16 cellular contexts compared by ENCODE assay signal in the genomic region with DNA sequence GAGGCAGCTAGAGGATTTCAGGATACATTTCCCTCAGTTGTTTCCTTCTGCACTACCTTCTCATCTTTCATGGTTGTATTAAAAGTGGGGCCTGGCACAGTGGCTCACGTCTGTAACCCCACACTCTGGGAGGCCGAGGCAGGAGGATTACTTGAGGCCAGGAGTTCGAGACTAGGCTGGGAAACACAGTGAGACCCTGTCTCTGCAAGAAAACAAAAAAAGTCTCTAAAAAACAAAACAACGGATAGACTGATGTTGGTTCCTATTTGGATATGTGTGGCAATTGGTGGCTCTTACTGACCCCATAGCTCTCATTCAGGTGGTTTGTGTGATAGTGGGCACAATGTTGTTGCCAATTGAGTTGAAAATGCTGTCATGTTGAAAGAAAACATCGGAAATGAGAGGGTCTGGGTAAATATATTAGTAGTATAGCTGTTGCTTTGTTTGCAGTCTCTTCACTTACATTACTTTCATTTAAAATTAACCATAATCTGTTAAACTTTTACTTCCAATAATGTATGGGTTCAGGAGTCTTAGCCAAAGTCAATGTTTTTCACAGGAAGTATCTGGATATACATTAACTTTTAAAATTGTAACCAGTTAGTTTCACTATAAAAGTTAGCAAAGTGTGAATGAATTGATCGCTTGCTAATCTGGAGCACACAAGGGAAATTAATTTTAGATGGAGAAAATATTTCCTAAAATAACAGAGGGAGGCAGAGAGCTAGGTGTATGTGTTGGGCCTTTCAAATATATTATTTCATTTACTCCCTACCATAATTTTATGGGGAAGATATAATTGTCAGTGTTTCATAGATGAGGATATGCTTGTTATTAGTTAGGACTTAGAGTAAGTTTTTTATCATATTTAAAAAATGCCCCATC. TPM values are rescaled to one million over a fixed set of nuclear protein-coding genes. Genes with fewer than 3 reads are reported as not detected.
DNase-seq lines count a peak whose midpoint lies in the region; ATAC-seq and TF ChIP-seq lines count a peak whose summit lies in the region.
"Had no signal": no experiment of that assay in that cellular context is flagged by ENCODE, and none has a peak within 500 bp of the region (broad histone marks: within the 10 kb centered on the region; RNA-seq: fewer than 3 reads in every experiment).

No MANE protein-coding gene starts in this region.

- no TSS peak for BruUV-seq in mammary epithelial cell (replicated peaks; lab: Mats Ljungman, UMichigan)

- dilution Hi-C loops in mammary epithelial cell (cut with HindIII; ENCODE audit: low sequenced_read_pairs), result no loop called here

- CTCF ChIA-PET in mammary epithelial cell (lab: Charles Lee; ENCODE audit: low non-redundant PET), result no interaction called here

- peaks cover 17% of the 10 kb centered on the region for H3K4me1 Mint-ChIP-seq in activated T-cell treated with anti-CD3 and anti-CD28 coated beads, Interleukin-2, amount 50 U/mL, for 72 hours (ENCODE audit: low read depth)
- H3K4me1 Mint-ChIP-seq in type B pancreatic cell (ENCODE audit: unreplicated experiment), result peaks cover 32% of the 10 kb centered on the region

- H3K27ac Mint-ChIP-seq in activated T-cell treated with anti-CD3 and anti-CD28 coated beads, Interleukin-2, amount 50 U/mL, for 72 hours, result peak overlapping the region; percentile 72
- H3K27ac Mint-ChIP-seq in type B pancreatic cell, result peak overlapping the region; percentile 68

- no peak overlapping the region for H3K9ac ChIP-seq in mammary epithelial cell (ENCODE audit: insufficient read depth, low read length)

- no peaks in the 10 kb centered on the region for H3K36me3 Mint-ChIP-seq in activated T-cell treated with anti-CD3 and anti-CD28 coated beads, Interleukin-2, amount 50 U/mL, for 72 hours (ENCODE audit: insufficient read depth in 2 of 2)
- peaks cover 4% of the 10 kb centered on the region for H3K36me3 Mint-ChIP-seq in type B pancreatic cell

- DNase-seq in activated T-cell treated with anti-CD3 and anti-CD28 coated beads, Interleukin-2, amount 50 U/mL, for 72 hours, result no peak
- no peak for DNase-seq in activated T-cell treated with anti-CD3 and anti-CD28 coated beads for 4 hours
- no peak for DNase-seq in mammary epithelial cell
- DNase-seq in type B pancreatic cell (ENCODE audit: extremely low spot score, unreplicated experiment), result no peak
- DNase-seq in NCI-H146 treated with DMSO at 0.1 percent for 48 hours (lab: John Stamatoyannopoulos, UW; ENCODE audit: unreplicated experiment), result no peak
- DNase-seq in NCI-H748 treated with DMSO at 0.1 percent for 48 hours (lab: John Stamatoyannopoulos, UW), result no peak
- DNase-seq: 8988T; activated effector memory CD4-positive, alpha-beta T cell treated with Interleukin-2 at 50 U/mL for 16 hours; glutamatergic neuron; left ventricle myocardium superior; NCI-H2227 treated with DMSO at 0.1 percent for 48 hours; T-helper 1 cell; transverse colon had no signal

- TF ChIP-seq CTCF in mammary epithelial cell (conservative IDR thresholded peaks at IDR 0.05 in 1 of 2, IDR thresholded peaks at IDR 0.05 in 1 of 2; ENCODE audit: extremely low read depth in 1 of 2, insufficient read depth in 1 of 2, low read depth in 1 of 2, low read length in 2 of 2) (no peak), type B pancreatic cell (conservative IDR thresholded peaks at IDR 0.05) (no peak)

- H3K27me3 ChIP-seq in mammary epithelial cell (ENCODE audit: insufficient read depth, low read length), result no peaks in the 10 kb centered on the region
- H3K27me3 ChIP-seq: transverse colon had no signal

- peaks cover 6% of the 10 kb centered on the region for H3K27me3 Mint-ChIP-seq in activated T-cell treated with anti-CD3 and anti-CD28 coated beads, Interleukin-2, amount 50 U/mL, for 72 hours (ENCODE audit: low read depth)
- H3K27me3 Mint-ChIP-seq in type B pancreatic cell, result no peaks in the 10 kb centered on the region

- in situ Hi-C loops in mammary epithelial cell (cut with MboI; ENCODE audit: low sequenced_read_pairs in 2 of 2), result no loop called here

- no peaks in the 10 kb centered on the region for H3K4me1 ChIP-seq in mammary epithelial cell (ENCODE audit: insufficient read depth, low read length)

- H3K4me3 ChIP-seq in mammary epithelial cell (replicated peaks in 1 of 3; ENCODE audit: insufficient read depth in 1 of 3, low read depth in 2 of 3, low read length in 3 of 3), result no peak overlapping the region
- H3K4me3 ChIP-seq: smooth muscle cell, transverse colon had no signal

- peaks cover 3% of the 10 kb centered on the region for H3K79me2 ChIP-seq in mammary epithelial cell (ENCODE audit: insufficient read depth, low read length)

- no peak overlapping the region for H3K4me3 Mint-ChIP-seq in activated T-cell treated with anti-CD3 and anti-CD28 coated beads, Interleukin-2, amount 50 U/mL, for 72 hours
- H3K4me3 Mint-ChIP-seq in type B pancreatic cell, result no peak overlapping the region

- no peak overlapping the region for H3K27ac ChIP-seq in mammary epithelial cell (ENCODE audit: insufficient read depth, low read depth, low read length)

- no peaks in the 10 kb centered on the region for H4K20me1 ChIP-seq in mammary epithelial cell (ENCODE audit: insufficient read depth, low read length)

- no peaks in the 10 kb centered on the region for H3K9me3 Mint-ChIP-seq in activated T-cell treated with anti-CD3 and anti-CD28 coated beads, Interleukin-2, amount 50 U/mL, for 72 hours
- H3K9me3 Mint-ChIP-seq in type B pancreatic cell, result no peaks in the 10 kb centered on the region

- H3K36me3 ChIP-seq in mammary epithelial cell (ENCODE audit: insufficient read depth, low read length), result no peaks in the 10 kb centered on the region
- H3K36me3 ChIP-seq: transverse colon had no signal

- H2AFZ ChIP-seq in mammary epithelial cell (ENCODE audit: low read depth, low read length), result peak overlapping the region; percentile 43

- 96% methylated on average over 6 of the region's 6 CpGs for WGBS in mammary epithelial cell (ENCODE audit: low coverage, missing lambda C conversion rate)

- no peaks in the 10 kb centered on the region for H3K9me3 ChIP-seq in mammary epithelial cell (replicated peaks; ENCODE audit: insufficient read depth, low read length)
- H3K9me3 ChIP-seq: transverse colon had no signal

- no peak overlapping the region for H3K4me2 ChIP-seq in mammary epithelial cell (ENCODE audit: insufficient read depth, low read depth, low read length)
- H3K4me2 ChIP-seq: smooth muscle cell had no signal

- intact Hi-C loops in mammary epithelial cell (cut with micrococcal nuclease), result no loop called here

- ATAC-seq in activated T-cell treated with anti-CD3 and anti-CD28 coated beads, Interleukin-2, amount 50 U/mL, for 72 hours (replicated peaks in 1 of 2), result no peak
- ATAC-seq in HG02840 (IDR thresholded peaks at IDR 0.05; ENCODE audit: low FRiP score, unreplicated experiment), result peak; percentile 57
- no peak for ATAC-seq in GM18867 (IDR thresholded peaks at IDR 0.05; ENCODE audit: unreplicated experiment)

RNA-seq across cellular contexts. Expression of a gene that starts 31.1 kb away (rescaled TPM):
- total RNA-seq in activated T-cell treated with anti-CD3 and anti-CD28 coated beads, Interleukin-2, amount 50 U/mL, for 72 hours, result 10 to 100 TPM; 62.9 to 76.4 TPM
- total RNA-seq in mammary epithelial cell (10 to 100 TPM; 36.8 to 44.9 TPM), type B pancreatic cell (ENCODE audit: low replicate concordance) (75.1 and 77.7 TPM in 2 replicates)
- 10.0 TPM for polyA plus RNA-seq in mammary epithelial cell
- polyA minus RNA-seq in mammary epithelial cell, result 72.3 TPM
